Comparison of ENCODE assay signal across 16 cellular contexts in the genomic region with DNA sequence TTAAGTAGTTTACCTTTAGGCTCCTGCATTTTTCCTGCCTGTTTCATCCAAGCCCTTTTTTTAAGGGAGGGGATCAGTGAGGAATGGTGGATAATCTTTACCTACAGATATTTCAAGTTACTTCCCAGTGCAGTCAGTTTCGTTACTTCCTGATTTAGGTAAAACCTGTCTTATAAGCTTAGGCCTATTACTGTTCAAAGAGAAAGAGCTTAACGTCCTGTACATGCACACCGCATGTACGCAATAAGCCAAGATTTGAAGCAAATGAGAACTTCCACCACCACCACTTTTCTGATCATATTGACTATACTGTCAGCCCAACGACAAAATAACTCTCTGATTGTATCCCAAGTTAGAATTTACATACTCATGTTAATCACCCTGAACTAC. TPM values are rescaled to one million over a fixed set of nuclear protein-coding genes. Genes with fewer than 3 reads are reported as not detected.
A peak's percentile ranks its signal among the peaks of the same experiment; 100 is the strongest.
DNase-seq lines count a peak whose midpoint lies in the region; ATAC-seq, FAIRE-seq and TF ChIP-seq lines count a peak whose summit lies in the region.
"Had no signal": no experiment of that assay in that cellular context is flagged by ENCODE, and none has a peak within 500 bp of the region (broad histone marks: within the 10 kb centered on the region; RNA-seq: fewer than 3 reads in every experiment).

No MANE protein-coding gene starts in this region.

- H3K27ac ChIP-seq in astrocyte (ENCODE audit: low read depth, low read length) (peak overlapping the region; percentile 17), fibroblast of lung (ENCODE audit: insufficient read depth, low read length) (peak overlapping the region; percentile 30), psoas muscle (peak overlapping the region; percentile 99)
- H3K27ac ChIP-seq: BLaER1 treated with 17β-estradiol and CSF1 and Interleukin-3, amounts not matched to agents 10 nM and 100 nM; cardiac muscle cell; HL-60 had no signal

- H3K36me3 ChIP-seq in BE2C (peaks cover 28% of the 10 kb centered on the region), astrocyte (ENCODE audit: insufficient read depth, low read length) (no peaks in the 10 kb centered on the region), fibroblast of lung (ENCODE audit: control insufficient read depth, insufficient read depth, low read length) (peaks cover 3% of the 10 kb centered on the region), psoas muscle (ENCODE audit: insufficient read depth in 1 of 2, low read depth in 1 of 2) (peaks cover 0 to 8% of the 10 kb centered on the region in 2 donors)
- H3K36me3 ChIP-seq: BLaER1 treated with 17β-estradiol and CSF1 and Interleukin-3, amounts not matched to agents 10 nM and 100 nM had no signal

- peaks cover 10% of the 10 kb centered on the region for H3K36me3 Mint-ChIP-seq in astrocyte (ENCODE audit: low read depth, unreplicated experiment)

- no peak overlapping the region for H2AFZ ChIP-seq in astrocyte (ENCODE audit: low read depth, low read length)
- H2AFZ ChIP-seq in fibroblast of lung (ENCODE audit: low read length), result no peak overlapping the region

- WGBS in psoas muscle, 3 donors, result 14 to 25% (median 17%) methylated on average over 5 of the region's 5 CpGs

- ATAC-seq in psoas muscle (no peak), GM19351 (IDR thresholded peaks at IDR 0.05; ENCODE audit: unreplicated experiment) (no peak), GM21737 (IDR thresholded peaks at IDR 0.05; ENCODE audit: unreplicated experiment) (no peak)

- H3K4me2 ChIP-seq in astrocyte (ENCODE audit: low read length) (peak overlapping the region; percentile 96), fibroblast of lung (ENCODE audit: extremely low read depth, insufficient read depth, low read length) (peak overlapping the region; percentile 96)

- H3K9me3 ChIP-seq in BE2C, result no peaks in the 10 kb centered on the region
- H3K9me3 ChIP-seq in astrocyte (ENCODE audit: insufficient read depth, low read depth, low read length), result no peaks in the 10 kb centered on the region
- no peaks in the 10 kb centered on the region for H3K9me3 ChIP-seq in fibroblast of lung (ENCODE audit: control insufficient read depth, insufficient read depth, low read depth, low read length)
- no peaks in the 10 kb centered on the region for H3K9me3 ChIP-seq in psoas muscle
- H3K9me3 ChIP-seq: HAP-1 had no signal

- H3K9me3 Mint-ChIP-seq in astrocyte (ENCODE audit: unreplicated experiment), result no peaks in the 10 kb centered on the region
- H3K9me3 Mint-ChIP-seq: activated T-helper 17 cell treated with anti-CD3 and anti-CD28 coated beads, Interleukin-2, amount 50 U/mL, for 72 hours had no signal

- peaks cover 20% of the 10 kb centered on the region for H3K27me3 Mint-ChIP-seq in astrocyte (ENCODE audit: low read depth, unreplicated experiment)

- intact Hi-C loops in psoas muscle (cut with DNase I), result loop anchor here (5.0 to 10.0 kb wide), 2 partner anchors 36 to 54 kb away; no protein-coding TSS in a partner anchor

- H4K20me1 ChIP-seq in astrocyte (ENCODE audit: insufficient read depth, low read length), result peaks cover 5% of the 10 kb centered on the region
- no peaks in the 10 kb centered on the region for H4K20me1 ChIP-seq in fibroblast of lung (ENCODE audit: control insufficient read depth, extremely low read depth, insufficient read depth, low read length)
- H4K20me1 ChIP-seq: BLaER1 treated with 17β-estradiol and CSF1 and Interleukin-3, amounts not matched to agents 10 nM and 100 nM had no signal

- peaks cover 16% of the 10 kb centered on the region for H3K4me1 ChIP-seq in BE2C
- peaks cover 38% of the 10 kb centered on the region for H3K4me1 ChIP-seq in astrocyte (ENCODE audit: insufficient read depth, low read length)
- no peaks in the 10 kb centered on the region for H3K4me1 ChIP-seq in fibroblast of lung (ENCODE audit: control insufficient read depth, extremely low read depth, insufficient read depth, low read length)
- H3K4me1 ChIP-seq in psoas muscle, result peaks cover 64% of the 10 kb centered on the region

- H3K9ac ChIP-seq in astrocyte (ENCODE audit: low read length) (peak overlapping the region; percentile 50), fibroblast of lung (ENCODE audit: insufficient read depth, low read length) (no peak overlapping the region)
- H3K9ac ChIP-seq: BLaER1 treated with 17β-estradiol and CSF1 and Interleukin-3, amounts not matched to agents 10 nM and 100 nM had no signal

- H3K27ac Mint-ChIP-seq in astrocyte (ENCODE audit: unreplicated experiment), result no peak overlapping the region
- H3K27ac Mint-ChIP-seq: activated T-helper 17 cell treated with anti-CD3 and anti-CD28 coated beads, Interleukin-2, amount 50 U/mL, for 72 hours had no signal

- H3K27me3 ChIP-seq in BE2C, result no peaks in the 10 kb centered on the region
- no peaks in the 10 kb centered on the region for H3K27me3 ChIP-seq in astrocyte (ENCODE audit: insufficient read depth, low read length)
- no peaks in the 10 kb centered on the region for H3K27me3 ChIP-seq in fibroblast of lung (ENCODE audit: control insufficient read depth, insufficient read depth, low read length)
- no peaks in the 10 kb centered on the region for H3K27me3 ChIP-seq in psoas muscle (ENCODE audit: insufficient read depth in 3 of 3, low read length in 2 of 3)
- H3K27me3 ChIP-seq: BLaER1 treated with 17β-estradiol and CSF1 and Interleukin-3, amounts not matched to agents 10 nM and 100 nM had no signal

- H3K4me3 ChIP-seq in BE2C (ENCODE audit: low read depth, low read length), result peak overlapping the region; percentile 95
- peak overlapping the region; percentile 3 for H3K4me3 ChIP-seq in astrocyte (ENCODE audit: insufficient read depth, low read depth, low read length)
- peak overlapping the region in 3 of 4 experiments; percentile 23 to 97 (median 85) for H3K4me3 ChIP-seq in fibroblast of lung (replicated peaks in 1 of 4; ENCODE audit: control extremely low read depth in 1 of 4, insufficient read depth in 1 of 4, low read depth in 3 of 4, low read length in 4 of 4)
- peak overlapping the region; percentile 93 for H3K4me3 ChIP-seq in psoas muscle
- H3K4me3 ChIP-seq: BLaER1 treated with 17β-estradiol and CSF1 and Interleukin-3, amounts not matched to agents 10 nM and 100 nM; cardiac muscle cell; HAP-1 had no signal

- TF ChIP-seq CTCF in BE2C (IDR thresholded peaks at IDR 0.05; ENCODE audit: low read depth, low read length) (no peak), astrocyte (IDR thresholded peaks at IDR 0.05; ENCODE audit: insufficient read depth, low read depth, low read length) (no peak), fibroblast of lung (conservative IDR thresholded peaks at IDR 0.05 in 1 of 2, IDR thresholded peaks at IDR 0.05 in 1 of 2; ENCODE audit: low read depth in 1 of 2, low read length in 2 of 2) (no peak), psoas muscle (IDR thresholded peaks at IDR 0.05) (no peak)

- no peak for FAIRE-seq in astrocyte (lab: Jason Lieb, UNC)
- FAIRE-seq: islet of Langerhans had no signal

- DNase-seq in BE2C, result no peak
- no peak for DNase-seq in astrocyte (ENCODE audit: low read depth)
- DNase-seq in fibroblast of lung (ENCODE audit: low read depth in 2 of 2), result peak; percentile 37 to 53
- no peak for DNase-seq in psoas muscle
- DNase-seq in CD1c-positive myeloid dendritic cell (ENCODE audit: extremely low spot score), result no peak
- DNase-seq in activated CD4-positive, alpha-beta T cell treated with anti-CD3 and anti-CD28 coated beads for 1 hour, result no peak
- DNase-seq: activated CD4-positive, alpha-beta T cell treated with anti-CD3 and anti-CD28 coated beads for 48 hours; NCI-H2029 treated with DMSO at 0.1 percent for 48 hours had no signal

- H3K79me2 ChIP-seq in astrocyte (ENCODE audit: insufficient read depth, low read length), result peaks cover 99% of the 10 kb centered on the region
- H3K79me2 ChIP-seq in fibroblast of lung (ENCODE audit: control insufficient read depth, insufficient read depth, low read length), result peaks cover 75% of the 10 kb centered on the region

- peaks cover 8% of the 10 kb centered on the region for H3K4me1 Mint-ChIP-seq in astrocyte (ENCODE audit: low read depth, unreplicated experiment)

- H3K4me3 Mint-ChIP-seq in astrocyte (ENCODE audit: unreplicated experiment), result no peak overlapping the region
- H3K4me3 Mint-ChIP-seq: activated T-helper 17 cell treated with anti-CD3 and anti-CD28 coated beads, Interleukin-2, amount 50 U/mL, for 72 hours had no signal

RNA-seq across cellular contexts. Expression of gene NFIB, which starts 5.2 kb away (rescaled TPM):
- 9.2 TPM for polyA plus RNA-seq in BE2C (2012; ENCODE audit: insufficient read depth, insufficient read length, low read depth)
- total RNA-seq in astrocyte (8.8 and 9.4 TPM in 2 replicates), fibroblast of lung (36.3 and 56.0 TPM in 2 replicates), psoas muscle (10 to 100 TPM; 35.0 to 65.1 (median 47.3) TPM)
- polyA plus RNA-seq in fibroblast of lung (29.3 and 46.5 TPM in 2 replicates), psoas muscle (10 to 100 TPM in 1 of 3 donors, 1 to 10 TPM in 2; 5.8 to 17.1 (median 6.1) TPM)
- polyA plus RNA-seq in fibroblast of lung (2012), result 17.0 and 20.4 TPM in 2 replicates
- polyA minus RNA-seq in fibroblast of lung (ENCODE audit: low replicate concordance), result 69.4 and 157 TPM in 2 replicates

Comparison
In these comparisons a context has a peak if more than half of its experiments do, and no peak if none do; other contexts are left out.
1. DNase-seq: peak in fibroblast of lung (2 of 2); none in BE2C (single experiment), astrocyte (single experiment), psoas muscle (0 of 2), CD1c-positive myeloid dendritic cell (single experiment) and activated CD4-positive, alpha-beta T cell treated with anti-CD3 and anti-CD28 coated beads for 1 hour (single experiment).
2. H3K4me3 ChIP-seq: peak in every context shown above with its lines; median percentile 95 in BE2C; 93 in psoas muscle; 85 in fibroblast of lung; 3 in astrocyte.
3. H3K27ac ChIP-seq: peak in every context shown above with its lines; median percentile 99 in psoas muscle; 30 in fibroblast of lung; 17 in astrocyte.